Comparison of ENCODE assay signal across 10 cellular contexts in the genomic region with DNA sequence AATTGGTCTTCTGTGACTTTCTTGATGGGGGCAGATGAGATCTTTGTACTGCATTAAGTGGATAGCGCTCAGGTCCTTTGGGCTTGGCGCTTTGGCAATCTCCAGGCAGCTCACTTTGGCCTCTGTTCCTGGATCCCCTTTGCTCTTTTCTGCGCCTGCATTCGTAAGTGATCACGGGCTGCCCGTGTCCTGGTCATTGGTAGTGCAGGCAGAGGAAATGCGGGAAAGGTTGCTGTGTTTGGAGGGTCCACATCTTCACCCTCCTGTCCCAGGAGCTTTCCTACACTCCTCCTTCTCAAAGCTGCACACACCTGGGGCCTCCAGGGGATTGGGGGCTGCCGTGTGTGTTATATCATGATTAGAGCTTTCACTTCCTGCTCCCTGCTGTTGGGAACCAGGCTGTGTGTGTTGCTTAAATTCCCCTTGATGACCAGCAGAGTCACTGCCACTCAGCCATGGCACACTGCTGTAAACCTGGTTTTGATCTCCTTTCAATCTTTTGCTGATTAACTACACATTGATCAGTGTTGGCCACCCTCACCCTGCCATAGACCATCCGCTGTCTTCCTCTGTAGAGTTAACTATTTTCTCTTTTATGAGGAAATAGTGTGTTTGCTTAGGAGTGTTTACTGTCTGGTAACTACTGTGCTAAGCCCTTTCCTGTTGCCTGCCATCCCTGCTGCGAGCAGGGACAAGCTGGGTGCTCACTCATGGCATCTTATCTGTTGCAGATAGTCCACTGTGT. TPM values are rescaled to one million over a fixed set of nuclear protein-coding genes. Genes with fewer than 3 reads are reported as not detected.
DNase-seq lines count a peak whose midpoint lies in the region; ATAC-seq lines count a peak whose summit lies in the region.
"Had no signal": no experiment of that assay in that cellular context is flagged by ENCODE, and none has a peak within 500 bp of the region (broad histone marks: within the 10 kb centered on the region; RNA-seq: fewer than 3 reads in every experiment).

No MANE protein-coding gene starts in this region.

- no peak overlapping the region for H2AFZ ChIP-seq in neuronal stem cell (ENCODE audit: low read length)

- no peak for ATAC-seq in activated naive CD8-positive, alpha-beta T cell treated with anti-CD3 and anti-CD28 coated beads, Interleukin-2, amount 50 U/mL, for 24 hours
- no peak for ATAC-seq in right cardiac atrium

- no peak overlapping the region for H4K8ac ChIP-seq in neuronal stem cell (ENCODE audit: low read depth, low read length)

- H3K4me3 Mint-ChIP-seq in activated naive CD8-positive, alpha-beta T cell treated with anti-CD3 and anti-CD28 coated beads, Interleukin-2, amount 50 U/mL, for 24 hours = peak overlapping the region; percentile 79

- H2BK5ac ChIP-seq in neuronal stem cell (ENCODE audit: low read length) = no peak overlapping the region

- no peak overlapping the region for H2BK120ac ChIP-seq in neuronal stem cell (ENCODE audit: low read depth, low read length)

- H3K27me3 Mint-ChIP-seq in activated naive CD8-positive, alpha-beta T cell treated with anti-CD3 and anti-CD28 coated beads, Interleukin-2, amount 50 U/mL, for 24 hours = no peaks in the 10 kb centered on the region

- no peaks in the 10 kb centered on the region for H3K9me3 Mint-ChIP-seq in activated naive CD8-positive, alpha-beta T cell treated with anti-CD3 and anti-CD28 coated beads, Interleukin-2, amount 50 U/mL, for 24 hours

- H3K9me3 ChIP-seq in KOPT-K1 (ENCODE audit: insufficient read depth, low read length, poor library complexity, severe bottlenecking) (no peaks in the 10 kb centered on the region), neuronal stem cell (replicated peaks in 1 of 2; ENCODE audit: control insufficient read depth in 2 of 2, insufficient read depth in 1 of 2, low read depth in 1 of 2, low read length in 2 of 2) (no peaks in the 10 kb centered on the region), right cardiac atrium (ENCODE audit: control insufficient read depth, low read length) (no peaks in the 10 kb centered on the region)
- H3K9me3 ChIP-seq: adrenal gland had no signal

- peak overlapping the region; percentile 91 for H3K27ac ChIP-seq in KOPT-K1 (ENCODE audit: low read depth, low read length, poor library complexity, severe bottlenecking)
- H3K27ac ChIP-seq in neuronal stem cell (replicated peaks; ENCODE audit: low read length) = no peak overlapping the region
- H3K27ac ChIP-seq in right cardiac atrium (ENCODE audit: low read length) = no peak overlapping the region

- H3K23ac ChIP-seq in neuronal stem cell (ENCODE audit: low read depth, low read length, poor library complexity) = no peak overlapping the region

- peak overlapping the region; percentile 69 for H3K27ac Mint-ChIP-seq in activated naive CD8-positive, alpha-beta T cell treated with anti-CD3 and anti-CD28 coated beads, Interleukin-2, amount 50 U/mL, for 24 hours

- no peak overlapping the region for H4K91ac ChIP-seq in neuronal stem cell (ENCODE audit: low read depth, low read length, poor library complexity)

- DNase-seq in NCI-H146 (lab: John Stamatoyannopoulos, UW) = peak; percentile 31
- DNase-seq in NCI-H146 treated with DMSO at 0.1 percent for 48 hours (lab: John Stamatoyannopoulos, UW; ENCODE audit: unreplicated experiment) = no peak
- DNase-seq in activated naive CD8-positive, alpha-beta T cell treated with anti-CD3 and anti-CD28 coated beads, Interleukin-2, amount 50 U/mL, for 24 hours = no peak
- DNase-seq in neuronal stem cell (ENCODE audit: low spot score) = no peak
- DNase-seq in NCI-H446 (lab: John Stamatoyannopoulos, UW) = no peak
- no peak for DNase-seq in right cardiac atrium
- no peak for DNase-seq in GDM1 (lab: John Stamatoyannopoulos, UW)
- DNase-seq: adrenal gland; stimulated activated CD4-positive, alpha-beta T cell treated with anti-CD3 and anti-CD28 coated beads, Interleukin-15, amount 100 ng/mL, for 24 hours had no signal

- no peak overlapping the region for H3K14ac ChIP-seq in neuronal stem cell (ENCODE audit: low read length)

- H3K18ac ChIP-seq in neuronal stem cell (ENCODE audit: low read length) = no peak overlapping the region

- H3K36me3 Mint-ChIP-seq in activated naive CD8-positive, alpha-beta T cell treated with anti-CD3 and anti-CD28 coated beads, Interleukin-2, amount 50 U/mL, for 24 hours (ENCODE audit: low read depth) = peaks cover 18% of the 10 kb centered on the region

- no peak overlapping the region for H2BK15ac ChIP-seq in neuronal stem cell (ENCODE audit: low read length)

- peaks cover 10% of the 10 kb centered on the region for H3K79me1 ChIP-seq in neuronal stem cell (ENCODE audit: low read depth, low read length)

- WGBS in neuronal stem cell (ENCODE audit: extremely low coverage in 2 of 2, insufficient read length in 2 of 2, insufficient replicate concordance in 1 of 2), 2 donors = no CpG with 5 or more reads among the region's 10 CpGs
- WGBS in right cardiac atrium = 89% methylated on average over 10 of the region's 10 CpGs

- H3K27me3 ChIP-seq in neuronal stem cell (ENCODE audit: control insufficient read depth in 3 of 3, insufficient read depth in 3 of 3, low read depth in 1 of 3, low read length in 3 of 3) = no peaks in the 10 kb centered on the region
- H3K27me3 ChIP-seq in right cardiac atrium (ENCODE audit: control insufficient read depth, insufficient read depth) = no peaks in the 10 kb centered on the region
- H3K27me3 ChIP-seq: adrenal gland had no signal

- H3K4me3 ChIP-seq in neuronal stem cell (ENCODE audit: low read length in 2 of 2) = peak overlapping the region; percentile 5 to 17
- H3K4me3 ChIP-seq in right cardiac atrium (ENCODE audit: low read length) = no peak overlapping the region

- no peak overlapping the region for H2AK5ac ChIP-seq in neuronal stem cell (ENCODE audit: low read depth, low read length)

- H3K9ac ChIP-seq in neuronal stem cell (ENCODE audit: low read depth, low read length, poor library complexity) = peak overlapping the region; percentile 34

- H3K4me2 ChIP-seq in neuronal stem cell (ENCODE audit: insufficient read depth, low read length, poor library complexity, severe bottlenecking) = no peak overlapping the region

- peaks cover 47% of the 10 kb centered on the region for H3K4me1 Mint-ChIP-seq in activated naive CD8-positive, alpha-beta T cell treated with anti-CD3 and anti-CD28 coated beads, Interleukin-2, amount 50 U/mL, for 24 hours

- no peak overlapping the region for H3K4ac ChIP-seq in neuronal stem cell (ENCODE audit: low read length)

- peaks cover 33% of the 10 kb centered on the region for H3K36me3 ChIP-seq in KOPT-K1 (ENCODE audit: insufficient read depth, low read length)
- peaks cover 18 to 38% of the 10 kb centered on the region in 2 donors for H3K36me3 ChIP-seq in neuronal stem cell (replicated peaks in 1 of 2; ENCODE audit: control insufficient read depth in 2 of 2, insufficient read depth in 2 of 2, low read length in 2 of 2)

- H3K4me1 ChIP-seq in neuronal stem cell (ENCODE audit: control insufficient read depth in 2 of 2, insufficient read depth in 1 of 2, low read depth in 1 of 2, low read length in 2 of 2) (peaks cover 5 to 6% of the 10 kb centered on the region in 2 donors), right cardiac atrium (ENCODE audit: control insufficient read depth, insufficient read depth, low read length) (peaks cover 3% of the 10 kb centered on the region)

- no peak overlapping the region for H2BK12ac ChIP-seq in neuronal stem cell (ENCODE audit: low read length)

- intact Hi-C loops in right cardiac atrium (cut with DNase I) = no loop called here

RNA-seq across cellular contexts. Expression of a gene that starts 13.0 kb away (rescaled TPM):
- 32.9 TPM for polyA plus RNA-seq in neuronal stem cell (2013, experiment 1 of 2)
- 35.4 TPM for polyA plus RNA-seq in neuronal stem cell (2013, experiment 2 of 2)
- total RNA-seq in right cardiac atrium = 10 to 100 TPM in 2 of 4 donors, 1 to 10 TPM in 2; 8.1 to 36.8 (median 9.4) TPM
- 8.6 TPM for polyA plus RNA-seq in right cardiac atrium

RNA-seq across cellular contexts. Expression of a gene that starts 24.5 kb away (rescaled TPM):
- polyA plus RNA-seq in neuronal stem cell (2013, experiment 1 of 2) = 13.5 TPM
- 13.4 TPM for polyA plus RNA-seq in neuronal stem cell (2013, experiment 2 of 2)
- total RNA-seq in right cardiac atrium = 10 to 100 TPM; 21.2 to 26.9 (median 23.5) TPM
- polyA plus RNA-seq in right cardiac atrium = 8.3 TPM
